In genomic region chr1:98965394-98965793, GRCh38 we compare ENCODE assay signal across 24 cellular contexts. TPM values are rescaled to one million over a fixed set of nuclear protein-coding genes. Genes with fewer than 3 reads are reported as not detected.
"Had no signal": no experiment of that assay in that cellular context is flagged by ENCODE, and none has a peak within 500 bp of the region (broad histone marks: within the 10 kb centered on the region; RNA-seq: fewer than 3 reads in every experiment).

No MANE protein-coding gene starts in this region.

- H3K27ac ChIP-seq: esophagus squamous epithelium, parathyroid adenoma, psoas muscle, spleen, suprapubic skin, thyroid gland, upper lobe of left lung, uterus had no signal

- H3K4me1 Mint-ChIP-seq: immature natural killer cell, nephron progenitor cell had no signal

- H3K36me3 Mint-ChIP-seq: immature natural killer cell; naive thymus-derived CD4-positive, alpha-beta T cell had no signal

- H3K79me2 ChIP-seq: parathyroid adenoma had no signal

- H3K9me3 Mint-ChIP-seq: naive thymus-derived CD4-positive, alpha-beta T cell; nephron progenitor cell had no signal

- ATAC-seq: naive thymus-derived CD4-positive, alpha-beta T cell; psoas muscle; sciatic nerve had no signal

- H3K4me1 ChIP-seq: esophagus squamous epithelium, parathyroid adenoma, psoas muscle, spleen, suprapubic skin, thyroid gland, upper lobe of left lung, uterus had no signal

- FAIRE-seq: endometrium had no signal

- H3K27ac Mint-ChIP-seq: immature natural killer cell; naive thymus-derived CD4-positive, alpha-beta T cell; nephron progenitor cell had no signal

- H3K9ac ChIP-seq: parathyroid adenoma had no signal

- H3K4me3 Mint-ChIP-seq: immature natural killer cell; naive thymus-derived CD4-positive, alpha-beta T cell; nephron progenitor cell had no signal

- H3K36me3 ChIP-seq: esophagus squamous epithelium, spleen, suprapubic skin, thyroid gland, upper lobe of left lung, uterus had no signal

- H3K4me3 ChIP-seq: esophagus squamous epithelium, psoas muscle, spleen, suprapubic skin, thyroid gland, upper lobe of left lung, uterus had no signal

- H2AFZ ChIP-seq: parathyroid adenoma had no signal

- DNase-seq: effector memory CD4-positive, alpha-beta T cell; esophagus squamous epithelium; foreskin fibroblast; immature natural killer cell; naive thymus-derived CD4-positive, alpha-beta T cell; nephron progenitor cell; psoas muscle; retina; spleen; stimulated activated CD4-positive, alpha-beta T cell treated with anti-CD3 and anti-CD28 coated beads, Interleukin-15, amount 100 ng/mL, for 24 hours; stimulated activated CD4-positive, alpha-beta T cell treated with anti-CD3 and anti-CD28 coated beads, Interleukin-1b, Interleukin-23, amount 100 ng/mL, for 48 hours; stimulated activated CD4-positive, alpha-beta T cell treated with anti-CD3 and anti-CD28 coated beads, Interleukin-4, amount 100 ng/mL, for 24 hours; stimulated activated naive CD4-positive, alpha-beta T cell; thyroid gland; upper lobe of left lung; uterus had no signal

- H3K27me3 ChIP-seq: esophagus squamous epithelium, suprapubic skin, thyroid gland, upper lobe of left lung, uterus had no signal

- H3K9me3 ChIP-seq: esophagus squamous epithelium, psoas muscle, spleen, suprapubic skin, thyroid gland, upper lobe of left lung, uterus had no signal

RNA-seq across cellular contexts. Expression of gene PLPPR5, which starts 39.3 kb away (rescaled TPM):
- total RNA-seq: esophagus squamous epithelium; liver; lung microvascular endothelial cell; mesenteric fat pad; naive thymus-derived CD4-positive, alpha-beta T cell; omental fat pad; psoas muscle; sciatic nerve; spleen; suprapubic skin; thyroid gland had no signal
- polyA plus RNA-seq: immature natural killer cell; liver; naive thymus-derived CD4-positive, alpha-beta T cell; spleen had no signal
